Comparison of ENCODE assay signal across 30 cellular contexts in the genomic region with DNA sequence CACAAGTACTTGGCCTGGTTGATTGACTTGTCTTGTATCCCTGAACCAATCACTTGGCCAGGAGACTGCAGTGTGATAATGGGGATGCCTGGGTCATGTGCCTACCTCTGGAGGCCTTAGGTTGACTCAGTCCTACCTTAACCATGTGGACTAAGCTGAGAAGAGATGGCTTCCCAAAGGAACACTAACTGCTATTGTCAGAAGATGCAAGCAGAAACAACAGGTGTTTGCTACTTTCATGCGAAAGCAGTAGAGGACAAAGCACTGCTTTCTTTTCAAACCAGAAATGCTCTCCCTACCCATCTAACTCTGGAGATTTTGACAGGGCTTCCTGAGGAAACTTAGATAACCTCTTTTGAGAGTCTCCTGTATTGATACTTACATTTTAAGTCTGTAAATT.
"Had no signal": no experiment of that assay in that cellular context is flagged by ENCODE, and none has a peak within 500 bp of the region (broad histone marks: within the 10 kb centered on the region; RNA-seq: fewer than 3 reads in every experiment).

No MANE protein-coding gene starts in this region.

- H3K4me3 Mint-ChIP-seq: immature natural killer cell; mesothelial cell of epicardium; naive B cell; natural killer cell; nephron progenitor cell; neural progenitor cell; stimulated activated memory B cell treated with anti-CD40 and anti-IgM and Interleukin-4, amounts not matched to agents 10 μg/mL and 1 μg/mL and 100 μg/mL, for 72 hours; stimulated activated naive CD8-positive, alpha-beta T cell treated with anti-CD3 and anti-CD28 coated beads, Interleukin-15, amount 100 ng/mL, for 72 hours; type B pancreatic cell had no signal

- H3K4me1 ChIP-seq: left lung, neural progenitor cell, parathyroid adenoma, right atrium auricular region, right lobe of liver, tibial nerve, uterus had no signal

- H2AFZ ChIP-seq: neural progenitor cell, parathyroid adenoma had no signal

- H3K9ac ChIP-seq: neural progenitor cell, parathyroid adenoma had no signal

- FAIRE-seq: islet of Langerhans, kidney had no signal

- H3K27ac ChIP-seq: left lung, neural progenitor cell, neutrophil, parathyroid adenoma, right atrium auricular region, right lobe of liver, tibial nerve, uterus had no signal

- H3K27me3 Mint-ChIP-seq: naive B cell; stimulated activated memory B cell treated with anti-CD40 and anti-IgM and Interleukin-4, amounts not matched to agents 10 μg/mL and 1 μg/mL and 100 μg/mL, for 72 hours; stimulated activated naive CD8-positive, alpha-beta T cell treated with anti-CD3 and anti-CD28 coated beads, Interleukin-15, amount 100 ng/mL, for 72 hours; type B pancreatic cell had no signal

- H3K9me3 ChIP-seq: left lung, neutrophil, right atrium auricular region, right lobe of liver, tibial nerve, uterus had no signal

- H3K79me2 ChIP-seq: parathyroid adenoma had no signal

- ATAC-seq: left colon; left lung; natural killer cell; right lobe of liver; stimulated activated memory B cell treated with anti-CD40 and anti-IgM and Interleukin-4, amounts not matched to agents 10 μg/mL and 1 μg/mL and 100 μg/mL, for 72 hours; stimulated activated naive CD8-positive, alpha-beta T cell treated with anti-CD3 and anti-CD28 coated beads, Interleukin-15, amount 100 ng/mL, for 72 hours had no signal

- H3K4me1 Mint-ChIP-seq: immature natural killer cell; mesothelial cell of epicardium; natural killer cell; nephron progenitor cell; neural progenitor cell; stimulated activated memory B cell treated with anti-CD40 and anti-IgM and Interleukin-4, amounts not matched to agents 10 μg/mL and 1 μg/mL and 100 μg/mL, for 72 hours; stimulated activated naive CD8-positive, alpha-beta T cell treated with anti-CD3 and anti-CD28 coated beads, Interleukin-15, amount 100 ng/mL, for 72 hours had no signal

- H3K9me3 Mint-ChIP-seq: immature natural killer cell; mesothelial cell of epicardium; naive B cell; natural killer cell; nephron progenitor cell; neural progenitor cell; stimulated activated memory B cell treated with anti-CD40 and anti-IgM and Interleukin-4, amounts not matched to agents 10 μg/mL and 1 μg/mL and 100 μg/mL, for 72 hours; stimulated activated naive CD8-positive, alpha-beta T cell treated with anti-CD3 and anti-CD28 coated beads, Interleukin-15, amount 100 ng/mL, for 72 hours; type B pancreatic cell had no signal

- H3K36me3 ChIP-seq: neural progenitor cell, uterus had no signal

- H3K4me2 ChIP-seq: neural progenitor cell, smooth muscle cell had no signal

- H3K4me3 ChIP-seq: left lung, lung, neural progenitor cell, right atrium auricular region, right lobe of liver, smooth muscle cell, tibial nerve, uterus had no signal

- DNase-seq: hypothalamus; immature natural killer cell; kidney; left colon; left lung; mesendoderm; naive B cell; natural killer cell; nephron progenitor cell; occipital lobe; right lobe of liver; stimulated activated CD4-positive, alpha-beta T cell treated with anti-CD3 and anti-CD28 coated beads, Interleukin-1b, Interleukin-23, amount 100 ng/mL, for 48 hours; stimulated activated CD4-positive, alpha-beta T cell treated with anti-CD3 and anti-CD28 coated beads, Interleukin-2, amount 100 ng/mL, for 48 hours; stimulated activated CD4-positive, alpha-beta T cell treated with anti-CD3 and anti-CD28 coated beads, Interleukin-4, amount 100 ng/mL, for 4 hours; stimulated activated CD8-positive, alpha-beta memory T cell treated with anti-CD3 and anti-CD28 coated beads, Interleukin-4, amount 100 ng/mL, for 48 hours; stimulated activated naive CD4-positive, alpha-beta T cell treated with Interleukin-2 at 50 U/mL for 16 hours; stimulated activated naive CD8-positive, alpha-beta T cell treated with anti-CD3 and anti-CD28 coated beads, Interleukin-15, amount 100 ng/mL, for 72 hours; substantia nigra; uterus had no signal

- H3K27ac Mint-ChIP-seq: immature natural killer cell; mesothelial cell of epicardium; nephron progenitor cell; neural progenitor cell; stimulated activated memory B cell treated with anti-CD40 and anti-IgM and Interleukin-4, amounts not matched to agents 10 μg/mL and 1 μg/mL and 100 μg/mL, for 72 hours; stimulated activated naive CD8-positive, alpha-beta T cell treated with anti-CD3 and anti-CD28 coated beads, Interleukin-15, amount 100 ng/mL, for 72 hours; type B pancreatic cell had no signal

- H3K27me3 ChIP-seq: left lung, neural progenitor cell, neutrophil, right atrium auricular region, right lobe of liver, tibial nerve, uterus had no signal
